22 cellular contexts compared by ENCODE assay signal in the genomic region with DNA sequence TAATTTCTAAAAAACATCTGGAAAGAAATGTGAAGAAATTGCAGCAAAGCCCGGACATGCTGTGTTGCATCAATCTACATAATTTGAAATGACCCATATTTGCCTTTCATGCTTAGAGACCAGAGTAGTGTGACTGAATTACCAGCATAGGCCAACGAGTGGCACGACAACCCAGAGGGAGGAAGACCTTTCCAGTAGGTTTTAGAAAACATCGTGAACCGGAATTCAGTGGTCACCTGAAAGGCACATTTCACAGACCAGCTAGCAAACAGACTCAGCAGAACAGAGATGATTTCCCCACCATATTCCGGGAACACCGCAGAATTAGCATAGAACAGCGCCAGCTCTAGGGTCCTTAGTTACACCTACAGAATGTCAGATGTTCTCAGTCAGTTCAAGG.
"Had no signal": no experiment of that assay in that cellular context is flagged by ENCODE, and none has a peak within 500 bp of the region (broad histone marks: within the 10 kb centered on the region; RNA-seq: fewer than 3 reads in every experiment).

No MANE protein-coding gene starts in this region.

- H3K36me3 ChIP-seq: colonic mucosa, heart left ventricle, pancreas, right atrium auricular region, suprapubic skin, tibial artery had no signal

- H3K9me3 Mint-ChIP-seq: stimulated activated naive B cell treated with anti-CD40 and anti-IgM and Interleukin-4, amounts not matched to agents 10 μg/mL and 1 μg/mL and 100 μg/mL, for 72 hours had no signal

- DNase-seq: activated CD4-positive, alpha-beta T cell treated with anti-CD3 and anti-CD28 coated beads for 4 hours; activated CD4-positive, alpha-beta T cell treated with anti-CD3 and anti-CD28 coated beads, Interleukin-2, amount 50 U/mL, for 4 hours; activated naive CD4-positive, alpha-beta T cell; activated T-cell treated with anti-CD3 and anti-CD28 coated beads for 4 hours; activated T-cell treated with anti-CD3 and anti-CD28 coated beads, Interleukin-2, amount 50 U/mL, for 72 hours; colonic mucosa; effector memory CD4-positive, alpha-beta T cell; foreskin fibroblast; heart left ventricle; hypothalamus; midbrain; naive thymus-derived CD4-positive, alpha-beta T cell; pancreas; psoas muscle; stimulated activated CD4-positive, alpha-beta T cell treated with anti-CD3 and anti-CD28 coated beads, Interleukin-1b, Interleukin-23, amount 100 ng/mL, for 48 hours; stimulated activated naive B cell treated with anti-CD40 and anti-IgM and Interleukin-4, amounts not matched to agents 10 μg/mL and 1 μg/mL and 100 μg/mL, for 72 hours; T-helper 2 cell; tibial artery had no signal

- H3K27me3 ChIP-seq: colonic mucosa, pancreas had no signal

- H3K27ac Mint-ChIP-seq: activated naive CD4-positive, alpha-beta T cell treated with anti-CD3 and anti-CD28 coated beads, Interleukin-2, amount 50 U/mL, for 72 hours; activated T-cell treated with anti-CD3 and anti-CD28 coated beads, Interleukin-2, amount 50 U/mL, for 72 hours; naive thymus-derived CD4-positive, alpha-beta T cell; stimulated activated naive B cell treated with anti-CD40 and anti-IgM and Interleukin-4, amounts not matched to agents 10 μg/mL and 1 μg/mL and 100 μg/mL, for 72 hours had no signal

- H3K4me1 ChIP-seq: colonic mucosa, pancreas, psoas muscle had no signal

- H3K4me3 Mint-ChIP-seq: activated T-cell treated with anti-CD3 and anti-CD28 coated beads, Interleukin-2, amount 50 U/mL, for 72 hours; central memory CD8-positive, alpha-beta T cell; naive thymus-derived CD4-positive, alpha-beta T cell; stimulated activated naive B cell treated with anti-CD40 and anti-IgM and Interleukin-4, amounts not matched to agents 10 μg/mL and 1 μg/mL and 100 μg/mL, for 72 hours had no signal

- H3K36me3 Mint-ChIP-seq: stimulated activated naive B cell treated with anti-CD40 and anti-IgM and Interleukin-4, amounts not matched to agents 10 μg/mL and 1 μg/mL and 100 μg/mL, for 72 hours had no signal

- H3K9me3 ChIP-seq: colonic mucosa, pancreas, psoas muscle, right atrium auricular region, suprapubic skin, tibial artery had no signal

- ATAC-seq: activated naive CD4-positive, alpha-beta T cell treated with anti-CD3 and anti-CD28 coated beads, Interleukin-2, amount 50 U/mL, for 72 hours; activated T-cell treated with anti-CD3 and anti-CD28 coated beads, Interleukin-2, amount 50 U/mL, for 72 hours; heart left ventricle; naive thymus-derived CD4-positive, alpha-beta T cell; psoas muscle had no signal

- H3K4me3 ChIP-seq: colonic mucosa, pancreas, right atrium auricular region, tibial artery had no signal

- H3K4me1 Mint-ChIP-seq: central memory CD8-positive, alpha-beta T cell; stimulated activated naive B cell treated with anti-CD40 and anti-IgM and Interleukin-4, amounts not matched to agents 10 μg/mL and 1 μg/mL and 100 μg/mL, for 72 hours had no signal

- H3K27ac ChIP-seq: colonic mucosa, heart left ventricle, pancreas, psoas muscle, right atrium auricular region, suprapubic skin, tibial artery had no signal

- H3K27me3 Mint-ChIP-seq: central memory CD8-positive, alpha-beta T cell had no signal
